ENCODE assay signal across 17 cellular contexts in genomic region chr7:119197172-119197871, GRCh38.
DNase-seq lines count a peak whose midpoint lies in the region; ATAC-seq and TF ChIP-seq lines count a peak whose summit lies in the region.
"Had no signal": no experiment of that assay in that cellular context is flagged by ENCODE, and none has a peak within 500 bp of the region (broad histone marks: within the 10 kb centered on the region; RNA-seq: fewer than 3 reads in every experiment).

No MANE protein-coding gene starts in this region.

- H3K4me3 Mint-ChIP-seq in activated naive CD8-positive, alpha-beta T cell treated with anti-CD3 and anti-CD28 coated beads for 36 hours, result no peak overlapping the region
- H3K4me3 Mint-ChIP-seq: activated CD4-positive, alpha-beta T cell treated with anti-CD3 and anti-CD28 coated beads, Interleukin-2, amount 10 ng/mL, durations not matched to agents 7 days and 5 days; mesothelial cell of epicardium; nephron had no signal

- H3K79me2 ChIP-seq in OCI-LY3 (ENCODE audit: low read length), result no peaks in the 10 kb centered on the region

- H3K9me3 ChIP-seq in OCI-LY3 (ENCODE audit: insufficient read depth, low read length), result no peaks in the 10 kb centered on the region
- no peaks in the 10 kb centered on the region for H3K9me3 ChIP-seq in neuronal stem cell (replicated peaks in 1 of 2; ENCODE audit: control insufficient read depth in 2 of 2, insufficient read depth in 1 of 2, low read depth in 1 of 2, low read length in 2 of 2)
- H3K9me3 ChIP-seq: adrenal gland, upper lobe of right lung had no signal

- H3K4me1 Mint-ChIP-seq in activated naive CD8-positive, alpha-beta T cell treated with anti-CD3 and anti-CD28 coated beads for 36 hours, result no peaks in the 10 kb centered on the region
- H3K4me1 Mint-ChIP-seq: activated CD4-positive, alpha-beta T cell treated with anti-CD3 and anti-CD28 coated beads, Interleukin-2, amount 10 ng/mL, durations not matched to agents 7 days and 5 days; nephron had no signal

- H3K4me2 ChIP-seq in OCI-LY3 (ENCODE audit: low read length) (peak overlapping the region; percentile 91), neuronal stem cell (ENCODE audit: insufficient read depth, low read length, poor library complexity, severe bottlenecking) (no peak overlapping the region)

- peak overlapping the region; percentile 1 for H3K14ac ChIP-seq in neuronal stem cell (ENCODE audit: low read length)

- no peak overlapping the region for H2AK5ac ChIP-seq in neuronal stem cell (ENCODE audit: low read depth, low read length)

- H3K27ac ChIP-seq in OCI-LY3 (ENCODE audit: low read length) (no peak overlapping the region), neuronal stem cell (replicated peaks; ENCODE audit: low read length) (no peak overlapping the region)
- H3K27ac ChIP-seq: adrenal gland, esophagus muscularis mucosa, upper lobe of right lung had no signal

- H3K4me3 ChIP-seq in OCI-LY3 (ENCODE audit: low read length) (peak overlapping the region; percentile 73), neuronal stem cell (ENCODE audit: low read length in 2 of 2) (no peak overlapping the region)
- H3K4me3 ChIP-seq: adrenal gland, esophagus muscularis mucosa, upper lobe of right lung had no signal

- peaks cover 13% of the 10 kb centered on the region for H3K4me1 ChIP-seq in OCI-LY3 (ENCODE audit: low read length)
- no peaks in the 10 kb centered on the region for H3K4me1 ChIP-seq in neuronal stem cell (ENCODE audit: control insufficient read depth in 2 of 2, insufficient read depth in 1 of 2, low read depth in 1 of 2, low read length in 2 of 2)
- H3K4me1 ChIP-seq: adrenal gland, esophagus muscularis mucosa, upper lobe of right lung had no signal

- H2BK15ac ChIP-seq in neuronal stem cell (ENCODE audit: low read length), result no peak overlapping the region

- H3K27ac Mint-ChIP-seq in activated naive CD8-positive, alpha-beta T cell treated with anti-CD3 and anti-CD28 coated beads for 36 hours, result no peak overlapping the region
- H3K27ac Mint-ChIP-seq: activated CD4-positive, alpha-beta T cell treated with anti-CD3 and anti-CD28 coated beads, Interleukin-2, amount 10 ng/mL, durations not matched to agents 7 days and 5 days; mesothelial cell of epicardium had no signal

- WGBS in neuronal stem cell (ENCODE audit: extremely low coverage in 2 of 2, insufficient read length in 2 of 2, insufficient replicate concordance in 1 of 2), 2 donors, result no CpG with 5 or more reads among the region's 9 CpGs

- H2BK12ac ChIP-seq in neuronal stem cell (ENCODE audit: low read length), result no peak overlapping the region

- no peak for DNase-seq in neuronal stem cell (ENCODE audit: low spot score)
- DNase-seq in activated naive CD8-positive, alpha-beta T cell treated with anti-CD3 and anti-CD28 coated beads for 36 hours, result no peak
- no peak for DNase-seq in stimulated activated CD4-positive, alpha-beta T cell treated with anti-CD3 and anti-CD28 coated beads, Interleukin-2, amount 100 ng/mL, for 24 hours
- no peak for DNase-seq in activated CD4-positive, alpha-beta T cell treated with anti-CD3 and anti-CD28 coated beads, Interleukin-2, amount 50 U/mL, for 48 hours
- DNase-seq: activated CD8-positive, alpha-beta memory T cell treated with anti-CD3 and anti-CD28 coated beads, Interleukin-2, amount 50 U/mL, for 4 hours; central memory CD4-positive, alpha-beta T cell; stimulated activated CD4-positive, alpha-beta T cell treated with anti-CD3 and anti-CD28 coated beads, Interleukin-4, amount 100 ng/mL, for 1 hour; upper lobe of right lung had no signal

- H3K18ac ChIP-seq in neuronal stem cell (ENCODE audit: low read length), result no peak overlapping the region

- no peak overlapping the region for H3K23ac ChIP-seq in neuronal stem cell (ENCODE audit: low read depth, low read length, poor library complexity)

- no peak for TF ChIP-seq CTCF in OCI-LY3 (IDR thresholded peaks at IDR 0.05; ENCODE audit: low read depth, low read length)

- H3K27me3 ChIP-seq in OCI-LY3 (ENCODE audit: low read depth, low read length) (peaks cover 3% of the 10 kb centered on the region; the same call in 1 of the 2 replicates), neuronal stem cell (ENCODE audit: control insufficient read depth in 3 of 3, insufficient read depth in 3 of 3, low read depth in 1 of 3, low read length in 3 of 3) (no peaks in the 10 kb centered on the region)
- H3K27me3 ChIP-seq: adrenal gland, esophagus muscularis mucosa, upper lobe of right lung had no signal

- 0 out of 2 replicates have a peak overlapping the region, but pooled peaks have one; percentile 28 for H3K9ac ChIP-seq in OCI-LY3 (ENCODE audit: low read length)
- H3K9ac ChIP-seq in neuronal stem cell (ENCODE audit: low read depth, low read length, poor library complexity), result no peak overlapping the region

- no peak overlapping the region for H4K8ac ChIP-seq in neuronal stem cell (ENCODE audit: low read depth, low read length)

- H3K9me3 Mint-ChIP-seq in activated naive CD8-positive, alpha-beta T cell treated with anti-CD3 and anti-CD28 coated beads for 36 hours, result no peaks in the 10 kb centered on the region
- H3K9me3 Mint-ChIP-seq: activated CD4-positive, alpha-beta T cell treated with anti-CD3 and anti-CD28 coated beads, Interleukin-2, amount 10 ng/mL, durations not matched to agents 7 days and 5 days; nephron had no signal

- H3K36me3 Mint-ChIP-seq in activated naive CD8-positive, alpha-beta T cell treated with anti-CD3 and anti-CD28 coated beads for 36 hours, result no peaks in the 10 kb centered on the region
- H3K36me3 Mint-ChIP-seq: mesothelial cell of epicardium had no signal

- H3K36me3 ChIP-seq in OCI-LY3 (replicated peaks; ENCODE audit: low read depth, low read length) (no peaks in the 10 kb centered on the region), neuronal stem cell (replicated peaks in 1 of 2; ENCODE audit: control insufficient read depth in 2 of 2, insufficient read depth in 2 of 2, low read length in 2 of 2) (no peaks in the 10 kb centered on the region)
- H3K36me3 ChIP-seq: adrenal gland, esophagus muscularis mucosa, upper lobe of right lung had no signal

- H3K4ac ChIP-seq in neuronal stem cell (ENCODE audit: low read length), result no peak overlapping the region

- H2AFZ ChIP-seq in OCI-LY3 (ENCODE audit: low read depth, low read length), result peak overlapping the region; percentile 98
- peak overlapping the region; percentile 69 for H2AFZ ChIP-seq in neuronal stem cell (ENCODE audit: low read length)

- no peaks in the 10 kb centered on the region for H3K79me1 ChIP-seq in neuronal stem cell (ENCODE audit: low read depth, low read length)

- peak; percentile 11 for ATAC-seq in GM19035 (IDR thresholded peaks at IDR 0.05; ENCODE audit: unreplicated experiment)
- peak; percentile 9 for ATAC-seq in GM21825 (IDR thresholded peaks at IDR 0.05; ENCODE audit: unreplicated experiment)
- ATAC-seq in HG03196 (IDR thresholded peaks at IDR 0.05; ENCODE audit: unreplicated experiment), result no peak

- no peak overlapping the region for H2BK120ac ChIP-seq in neuronal stem cell (ENCODE audit: low read depth, low read length)

- no peaks in the 10 kb centered on the region for H4K20me1 ChIP-seq in OCI-LY3 (ENCODE audit: insufficient read depth, low read length)

- H2BK5ac ChIP-seq in neuronal stem cell (ENCODE audit: low read length), result no peak overlapping the region

- no peaks in the 10 kb centered on the region for H3K27me3 Mint-ChIP-seq in activated naive CD8-positive, alpha-beta T cell treated with anti-CD3 and anti-CD28 coated beads for 36 hours
- H3K27me3 Mint-ChIP-seq: activated CD4-positive, alpha-beta T cell treated with anti-CD3 and anti-CD28 coated beads, Interleukin-2, amount 10 ng/mL, durations not matched to agents 7 days and 5 days had no signal

- H4K91ac ChIP-seq in neuronal stem cell (ENCODE audit: low read depth, low read length, poor library complexity), result no peak overlapping the region
